Comparison of ENCODE assay signal across 8 cellular contexts in the genomic region with DNA sequence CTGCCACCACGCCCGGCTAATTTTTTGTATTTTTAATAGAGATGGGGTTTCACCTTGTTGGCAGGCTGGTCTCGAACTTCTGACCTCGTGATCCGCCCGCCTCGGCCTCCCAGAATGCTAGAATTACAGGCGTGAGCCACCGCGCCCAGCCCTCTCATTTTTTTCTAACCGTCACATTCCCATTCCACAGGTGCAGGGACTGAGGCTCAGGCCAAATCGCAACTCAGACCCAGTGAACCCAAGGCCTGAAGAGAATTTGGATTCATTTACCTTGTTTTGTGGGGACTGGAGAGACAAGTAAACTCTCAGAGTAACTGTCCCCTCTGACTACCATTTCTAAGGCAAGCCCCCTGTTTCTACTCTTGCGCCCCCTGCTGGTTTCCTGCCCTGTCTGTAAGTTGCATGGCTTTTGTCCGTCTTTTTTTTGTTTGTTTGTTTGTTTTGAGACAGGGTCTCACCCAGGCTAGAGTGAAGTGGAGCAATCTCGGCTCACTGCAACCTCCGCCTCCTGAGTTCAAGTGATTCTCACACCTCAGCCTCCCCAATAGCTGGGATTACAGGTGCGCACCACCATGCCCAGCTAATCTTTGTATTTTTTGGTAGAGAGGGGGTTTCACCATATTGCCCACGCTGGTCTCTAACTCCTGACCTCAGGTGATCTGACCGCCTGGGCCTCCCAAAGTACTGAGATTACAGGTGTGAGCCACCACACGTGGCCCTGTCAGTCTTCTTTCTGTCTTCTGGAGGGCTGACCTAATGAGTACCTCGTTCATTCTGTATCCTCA. TPM values are rescaled to one million over a fixed set of nuclear protein-coding genes. Genes with fewer than 3 reads are reported as not detected.
DNase-seq lines count a peak whose midpoint lies in the region; ATAC-seq and TF ChIP-seq lines count a peak whose summit lies in the region.

No MANE protein-coding gene starts in this region.

- H3K4me3 ChIP-seq in effector memory CD4-positive, alpha-beta T cell (ENCODE audit: insufficient read depth, low read depth, low read length, poor library complexity, severe bottlenecking), result no peak overlapping the region
- H3K4me3 ChIP-seq in thyroid gland (replicated peaks in 1 of 3), result no peak overlapping the region

- H3K9me3 ChIP-seq in effector memory CD4-positive, alpha-beta T cell (ENCODE audit: control insufficient read depth, low read length), result no peaks in the 10 kb centered on the region
- no peaks in the 10 kb centered on the region for H3K9me3 ChIP-seq in thyroid gland

- in situ Hi-C loops in GM13976 (cut with MboI; ENCODE audit: low sequenced_read_pairs, unreplicated experiment), result no loop called here

- peaks cover 37% of the 10 kb centered on the region for H3K4me1 Mint-ChIP-seq in activated CD8-positive, alpha-beta T cell treated with anti-CD3 and anti-CD28 coated beads, Interleukin-2, amount 10 ng/mL, durations not matched to agents 7 days and 5 days (ENCODE audit: low read depth)
- peaks cover 19% of the 10 kb centered on the region for H3K4me1 Mint-ChIP-seq in nephron progenitor cell

- H3K27ac Mint-ChIP-seq in activated CD8-positive, alpha-beta T cell treated with anti-CD3 and anti-CD28 coated beads, Interleukin-2, amount 10 ng/mL, durations not matched to agents 7 days and 5 days, result peak overlapping the region; percentile 39
- H3K27ac Mint-ChIP-seq in nephron progenitor cell, result no peak overlapping the region

- ATAC-seq in activated CD8-positive, alpha-beta T cell treated with anti-CD3 and anti-CD28 coated beads, Interleukin-2, amount 10 ng/mL, durations not matched to agents 7 days and 5 days, result no peak

- H3K27me3 Mint-ChIP-seq in activated CD8-positive, alpha-beta T cell treated with anti-CD3 and anti-CD28 coated beads, Interleukin-2, amount 10 ng/mL, durations not matched to agents 7 days and 5 days (ENCODE audit: low read depth), result no peaks in the 10 kb centered on the region
- H3K27me3 Mint-ChIP-seq in nephron progenitor cell (ENCODE audit: low read depth, poor library complexity), result peaks cover 2% of the 10 kb centered on the region

- H3K27me3 ChIP-seq in effector memory CD4-positive, alpha-beta T cell (replicated peaks; ENCODE audit: control insufficient read depth, insufficient read depth, low read length, poor library complexity, severe bottlenecking), result no peaks in the 10 kb centered on the region
- H3K27me3 ChIP-seq in thyroid gland, result no peaks in the 10 kb centered on the region

- CTCF ChIA-PET in activated CD8-positive, alpha-beta T cell treated with anti-CD3 and anti-CD28 coated beads, Interleukin-2, amount 10 ng/mL, durations not matched to agents 7 days and 5 days (lab: Charles Lee), result interaction anchor here (0.9 to 4.9 kb wide), 15 partner anchors 10 to 219 kb away, joined by 3 to 18 read pairs (median 4); no protein-coding TSS in a partner anchor

- DNase-seq in GM13976 (ENCODE audit: low spot score) (no peak), NCI-H526 (lab: John Stamatoyannopoulos, UW) (peak; percentile 23 to 81), nephron progenitor cell (peak; percentile 81), thyroid gland (peak; percentile 56 to 60), NCI-H2107 treated with DMSO at 0.1 percent for 48 hours (lab: John Stamatoyannopoulos, UW; ENCODE audit: unreplicated experiment) (no peak), pons (ENCODE audit: low spot score) (no peak)
- peak; percentile 86 for DNase-seq in activated CD8-positive, alpha-beta T cell treated with anti-CD3 and anti-CD28 coated beads, Interleukin-2, amount 10 ng/mL, durations not matched to agents 7 days and 5 days
- DNase-seq in effector memory CD4-positive, alpha-beta T cell, result peak; percentile 30 to 63 (median 48)

- TF ChIP-seq CTCF in GM13976 (IDR thresholded peaks at IDR 0.05; ENCODE audit: borderline replicate concordance, control extremely low read depth, extremely low read depth, insufficient read depth, missing control alignments) (peak; percentile 62), nephron progenitor cell (IDR thresholded peaks at IDR 0.05) (peak; percentile 51), thyroid gland (IDR thresholded peaks at IDR 0.05) (peak; percentile 21 to 65 (median 48))

- H3K36me3 ChIP-seq in effector memory CD4-positive, alpha-beta T cell (ENCODE audit: control insufficient read depth, insufficient read depth, low read length), result no peaks in the 10 kb centered on the region
- H3K36me3 ChIP-seq in thyroid gland, result no peaks in the 10 kb centered on the region

- POLR2A ChIA-PET in activated CD8-positive, alpha-beta T cell treated with anti-CD3 and anti-CD28 coated beads, Interleukin-2, amount 10 ng/mL, durations not matched to agents 7 days and 5 days (lab: Charles Lee), result no interaction called here

- H3K27ac ChIP-seq in effector memory CD4-positive, alpha-beta T cell (ENCODE audit: insufficient read depth, low read length, poor library complexity, severe bottlenecking), result no peak overlapping the region
- no peak overlapping the region for H3K27ac ChIP-seq in thyroid gland

- peaks cover 18% of the 10 kb centered on the region for H3K36me3 Mint-ChIP-seq in activated CD8-positive, alpha-beta T cell treated with anti-CD3 and anti-CD28 coated beads, Interleukin-2, amount 10 ng/mL, durations not matched to agents 7 days and 5 days (ENCODE audit: low read depth)
- peaks cover 36% of the 10 kb centered on the region for H3K36me3 Mint-ChIP-seq in nephron progenitor cell (ENCODE audit: low read depth)

- intact Hi-C loops in thyroid gland (cut with DNase I), result loop anchor here (5.0 kb wide), 1 partner anchor 36 kb away; no protein-coding TSS in a partner anchor

- 89 to 91% methylated on average over 21 of the region's 21 CpGs for WGBS in thyroid gland, 2 donors

- no peaks in the 10 kb centered on the region for H3K9me3 Mint-ChIP-seq in activated CD8-positive, alpha-beta T cell treated with anti-CD3 and anti-CD28 coated beads, Interleukin-2, amount 10 ng/mL, durations not matched to agents 7 days and 5 days (ENCODE audit: insufficient read depth)
- H3K9me3 Mint-ChIP-seq in nephron progenitor cell, result no peaks in the 10 kb centered on the region

- H3K4me3 Mint-ChIP-seq in activated CD8-positive, alpha-beta T cell treated with anti-CD3 and anti-CD28 coated beads, Interleukin-2, amount 10 ng/mL, durations not matched to agents 7 days and 5 days, result peak overlapping the region; percentile 45
- peak overlapping the region; percentile 57 for H3K4me3 Mint-ChIP-seq in nephron progenitor cell

- TF ChIP-seq POLR2A in thyroid gland (IDR thresholded peaks at IDR 0.05), result no peak

- peaks cover 23% of the 10 kb centered on the region for H3K4me1 ChIP-seq in effector memory CD4-positive, alpha-beta T cell (ENCODE audit: control insufficient read depth, insufficient read depth, low read length, poor library complexity, severe bottlenecking)
- H3K4me1 ChIP-seq in thyroid gland, result peaks cover 9 to 22% of the 10 kb centered on the region in 2 donors

RNA-seq across cellular contexts. Expression of a gene that starts 2.3 kb away (rescaled TPM):
- 10 to 100 TPM; 79.6 to 90.2 TPM for total RNA-seq in activated CD8-positive, alpha-beta T cell treated with anti-CD3 and anti-CD28 coated beads, Interleukin-2, amount 10 ng/mL, durations not matched to agents 7 days and 5 days
- 10 to 100 TPM; 54.1 to 73.4 (median 67.7) TPM for total RNA-seq in thyroid gland

RNA-seq across cellular contexts. Expression of a gene that starts 2.7 kb away (rescaled TPM):
- total RNA-seq in activated CD8-positive, alpha-beta T cell treated with anti-CD3 and anti-CD28 coated beads, Interleukin-2, amount 10 ng/mL, durations not matched to agents 7 days and 5 days, result 10 to 100 TPM; 15.3 to 18.4 TPM
- total RNA-seq in thyroid gland, result 10 to 100 TPM; 20.1 to 40.1 (median 23.1) TPM

RNA-seq across cellular contexts. Expression of a gene that starts 31.6 kb away (rescaled TPM):
- total RNA-seq in activated CD8-positive, alpha-beta T cell treated with anti-CD3 and anti-CD28 coated beads, Interleukin-2, amount 10 ng/mL, durations not matched to agents 7 days and 5 days, result 100 to 1,000 TPM; 161 to 166 TPM
- 10 to 100 TPM; 23.7 to 40.7 (median 32.7) TPM for total RNA-seq in thyroid gland

RNA-seq across cellular contexts. Expression of a gene that starts 39.9 kb away (rescaled TPM):
- total RNA-seq in activated CD8-positive, alpha-beta T cell treated with anti-CD3 and anti-CD28 coated beads, Interleukin-2, amount 10 ng/mL, durations not matched to agents 7 days and 5 days, result 100 to 1,000 TPM; 176 to 178 TPM
- total RNA-seq in thyroid gland, result 10 to 100 TPM in 3 of 4 donors, 1 to 10 TPM in 1; 9.3 to 18.5 (median 11.8) TPM

Comparison
In these comparisons a context has a peak if more than half of its experiments do, and no peak if none do; other contexts are left out.
1. DNase-seq: peak in NCI-H526 (2 of 2), activated CD8-positive, alpha-beta T cell treated with anti-CD3 and anti-CD28 coated beads, Interleukin-2, amount 10 ng/mL, durations not matched to agents 7 days and 5 days (single experiment), effector memory CD4-positive, alpha-beta T cell (3 of 3), nephron progenitor cell (single experiment) and thyroid gland (2 of 2); none in GM13976 (single experiment), NCI-H2107 treated with DMSO at 0.1 percent for 48 hours (single experiment) and pons (single experiment).
2. Peak in every context shown above with its lines, with median percentiles within 50 percentile points of each other: CTCF ChIP-seq.